In genomic region chr1:167656657-167657056, GRCh38 we compare ENCODE assay signal across 30 cellular contexts. TPM values are rescaled to one million over a fixed set of nuclear protein-coding genes. Genes with fewer than 3 reads are reported as not detected.
DNase-seq lines count a peak whose midpoint lies in the region; ATAC-seq and TF ChIP-seq lines count a peak whose summit lies in the region.
"Had no signal": no experiment of that assay in that cellular context is flagged by ENCODE, and none has a peak within 500 bp of the region (broad histone marks: within the 10 kb centered on the region; RNA-seq: fewer than 3 reads in every experiment).

No MANE protein-coding gene starts in this region.

- no peaks in the 10 kb centered on the region for H3K27me3 Mint-ChIP-seq in CD8-positive, alpha-beta T cell (ENCODE audit: low read depth)
- no peaks in the 10 kb centered on the region for H3K27me3 Mint-ChIP-seq in effector memory CD8-positive, alpha-beta T cell
- H3K27me3 Mint-ChIP-seq: activated CD4-positive, alpha-beta T cell treated with anti-CD3 and anti-CD28 coated beads, Interleukin-2, amount 10 ng/mL, durations not matched to agents 24 days and 14 days; activated CD8-positive, alpha-beta memory T cell treated with anti-CD3 and anti-CD28 coated beads, Interleukin-2, amount 10 ng/mL, durations not matched to agents 7 days and 5 days had no signal

- H3K4me3 Mint-ChIP-seq in CD8-positive, alpha-beta T cell, result no peak overlapping the region
- peak overlapping the region in 1 of 2 donors; percentile 21 for H3K4me3 Mint-ChIP-seq in effector memory CD8-positive, alpha-beta T cell
- no peak overlapping the region for H3K4me3 Mint-ChIP-seq in stimulated activated effector memory CD8-positive, alpha-beta T cell treated with anti-CD3 and anti-CD28 coated beads, Interleukin-12 subunit alpha, Interleukin-12 subunit beta, amount 100 ng/mL, for 72 hours
- H3K4me3 Mint-ChIP-seq: activated CD4-positive, alpha-beta T cell treated with anti-CD3 and anti-CD28 coated beads, Interleukin-2, amount 10 ng/mL, durations not matched to agents 24 days and 14 days; activated CD8-positive, alpha-beta memory T cell treated with anti-CD3 and anti-CD28 coated beads, Interleukin-2, amount 10 ng/mL, durations not matched to agents 7 days and 5 days; activated T-cell treated with anti-CD3 and anti-CD28 coated beads, Interleukin-2, amount 50 U/mL, for 72 hours had no signal

- TF ChIP-seq CTCF in heart left ventricle (IDR thresholded peaks at IDR 0.05), result no peak
- TF ChIP-seq CTCF in CD8-positive, alpha-beta T cell (IDR thresholded peaks at IDR 0.05), result no peak

- TF ChIP-seq POLR2A in heart left ventricle (IDR thresholded peaks at IDR 0.05), result no peak

- H3K4me1 ChIP-seq in heart left ventricle, result peaks cover 18 to 100% (median 98%) of the 10 kb centered on the region in 12 donors
- H3K4me1 ChIP-seq in CD8-positive, alpha-beta T cell (ENCODE audit: insufficient read depth, low read length), result peaks cover 90% of the 10 kb centered on the region

- 91 to 96% (median 93%) methylated on average over 2 of the region's 2 CpGs for WGBS in heart left ventricle, 4 donors

- H3K27me3 ChIP-seq in heart left ventricle, result no peaks in the 10 kb centered on the region
- no peaks in the 10 kb centered on the region for H3K27me3 ChIP-seq in CD8-positive, alpha-beta T cell (ENCODE audit: insufficient read depth, low read length)
- H3K27me3 ChIP-seq: BE2C, gastrocnemius medialis, Peyer's patch, right lobe of liver, spleen, stomach, transverse colon had no signal

- ATAC-seq in heart left ventricle (no peak), Right ventricle myocardium superior (ENCODE audit: poor library complexity) (no peak), GM18502 (IDR thresholded peaks at IDR 0.05; ENCODE audit: poor library complexity, unreplicated experiment) (no peak), GM18909 (IDR thresholded peaks at IDR 0.05; ENCODE audit: poor library complexity, unreplicated experiment) (no peak), HG03045 (IDR thresholded peaks at IDR 0.05; ENCODE audit: unreplicated experiment) (no peak)
- no peak for ATAC-seq in CD8-positive, alpha-beta T cell
- no peak for ATAC-seq in effector memory CD8-positive, alpha-beta T cell (replicated peaks)
- ATAC-seq in stimulated activated effector memory CD8-positive, alpha-beta T cell treated with anti-CD3 and anti-CD28 coated beads, Interleukin-12 subunit alpha, Interleukin-12 subunit beta, amount 100 ng/mL, for 72 hours, result no peak
- ATAC-seq: activated CD8-positive, alpha-beta memory T cell treated with anti-CD3 and anti-CD28 coated beads, Interleukin-2, amount 10 ng/mL, durations not matched to agents 7 days and 5 days; activated T-cell treated with anti-CD3 and anti-CD28 coated beads, Interleukin-2, amount 50 U/mL, for 72 hours; gastrocnemius medialis; right lobe of liver had no signal

- DNase-seq in heart left ventricle, result no peak
- DNase-seq in Right ventricle myocardium superior, result no peak
- no peak for DNase-seq in CD8-positive, alpha-beta T cell
- DNase-seq in effector memory CD8-positive, alpha-beta T cell, result no peak
- no peak for DNase-seq in stimulated activated effector memory CD8-positive, alpha-beta T cell treated with anti-CD3 and anti-CD28 coated beads, Interleukin-12 subunit alpha, Interleukin-12 subunit beta, amount 100 ng/mL, for 72 hours (ENCODE audit: low spot score in 2 of 2)
- DNase-seq: ACHN; activated CD4-positive, alpha-beta T cell treated with anti-CD3 and anti-CD28 coated beads, Interleukin-2, amount 10 ng/mL, durations not matched to agents 24 days and 14 days; activated CD8-positive, alpha-beta memory T cell treated with anti-CD3 and anti-CD28 coated beads, Interleukin-2, amount 10 ng/mL, durations not matched to agents 7 days and 5 days; activated naive CD4-positive, alpha-beta T cell treated with anti-CD3 and anti-CD28 coated beads, Interleukin-2, amount 50 U/mL, for 16 hours; activated T-cell treated with anti-CD3 and anti-CD28 coated beads, Interleukin-2, amount 50 U/mL, for 72 hours; BE2C; DMS79 treated with DMSO at 0.1 percent for 48 hours; gastrocnemius medialis; GDM1; hippocampal formation; IMR-90; NCI-H146; NCI-H2107; Peyer's patch; right lobe of liver; SIG-M5; spleen; stimulated activated CD4-positive, alpha-beta T cell treated with anti-CD3 and anti-CD28 coated beads, Interleukin-2, amount 100 ng/mL, for 24 hours; stomach; SW 1271; transverse colon had no signal

- H3K27ac Mint-ChIP-seq in CD8-positive, alpha-beta T cell, result peak overlapping the region; percentile 86
- peak overlapping the region; percentile 72 to 92 for H3K27ac Mint-ChIP-seq in effector memory CD8-positive, alpha-beta T cell
- H3K27ac Mint-ChIP-seq in stimulated activated effector memory CD8-positive, alpha-beta T cell treated with anti-CD3 and anti-CD28 coated beads, Interleukin-12 subunit alpha, Interleukin-12 subunit beta, amount 100 ng/mL, for 72 hours, result peak overlapping the region; percentile 72
- H3K27ac Mint-ChIP-seq: activated CD4-positive, alpha-beta T cell treated with anti-CD3 and anti-CD28 coated beads, Interleukin-2, amount 10 ng/mL, durations not matched to agents 24 days and 14 days; activated CD8-positive, alpha-beta memory T cell treated with anti-CD3 and anti-CD28 coated beads, Interleukin-2, amount 10 ng/mL, durations not matched to agents 7 days and 5 days had no signal

- intact Hi-C loops in heart left ventricle (cut with DNase I) (no loop called here), Right ventricle myocardium superior (cut with DNase I) (no loop called here)
- intact Hi-C loops in CD8-positive, alpha-beta T cell (cut with DNase I, micrococcal nuclease), result no loop called here

- CTCF ChIA-PET in CD8-positive, alpha-beta T cell (lab: Charles Lee), result interaction anchor here (1.2 to 2.5 kb wide), 5 partner anchors 9 to 56 kb away, joined by 5 to 11 read pairs (median 6); no protein-coding TSS in a partner anchor

- H3K4me3 ChIP-seq in heart left ventricle, result no peak overlapping the region
- no peak overlapping the region for H3K4me3 ChIP-seq in CD8-positive, alpha-beta T cell (ENCODE audit: low read depth, low read length)
- H3K4me3 ChIP-seq: gastrocnemius medialis, HAP-1, Peyer's patch, right lobe of liver, spleen, stomach, transverse colon had no signal

- peaks cover 68% of the 10 kb centered on the region for H3K36me3 Mint-ChIP-seq in CD8-positive, alpha-beta T cell
- peaks cover 44% of the 10 kb centered on the region for H3K36me3 Mint-ChIP-seq in effector memory CD8-positive, alpha-beta T cell (ENCODE audit: insufficient read depth)
- peaks cover 61% of the 10 kb centered on the region for H3K36me3 Mint-ChIP-seq in stimulated activated effector memory CD8-positive, alpha-beta T cell treated with anti-CD3 and anti-CD28 coated beads, Interleukin-12 subunit alpha, Interleukin-12 subunit beta, amount 100 ng/mL, for 72 hours

- peaks cover 92% of the 10 kb centered on the region for H3K4me1 Mint-ChIP-seq in CD8-positive, alpha-beta T cell (ENCODE audit: low read depth)
- H3K4me1 Mint-ChIP-seq in effector memory CD8-positive, alpha-beta T cell (ENCODE audit: low read depth in 2 of 2), result peaks cover 80 to 89% of the 10 kb centered on the region in 2 donors
- H3K4me1 Mint-ChIP-seq in stimulated activated effector memory CD8-positive, alpha-beta T cell treated with anti-CD3 and anti-CD28 coated beads, Interleukin-12 subunit alpha, Interleukin-12 subunit beta, amount 100 ng/mL, for 72 hours, result peaks cover 74% of the 10 kb centered on the region

- no peaks in the 10 kb centered on the region for H3K9me3 Mint-ChIP-seq in CD8-positive, alpha-beta T cell
- H3K9me3 Mint-ChIP-seq in effector memory CD8-positive, alpha-beta T cell, result no peaks in the 10 kb centered on the region
- H3K9me3 Mint-ChIP-seq in stimulated activated effector memory CD8-positive, alpha-beta T cell treated with anti-CD3 and anti-CD28 coated beads, Interleukin-12 subunit alpha, Interleukin-12 subunit beta, amount 100 ng/mL, for 72 hours, result no peaks in the 10 kb centered on the region
- H3K9me3 Mint-ChIP-seq: activated CD4-positive, alpha-beta T cell treated with anti-CD3 and anti-CD28 coated beads, Interleukin-2, amount 10 ng/mL, durations not matched to agents 24 days and 14 days; activated T-cell treated with anti-CD3 and anti-CD28 coated beads, Interleukin-2, amount 50 U/mL, for 72 hours had no signal

- no peaks in the 10 kb centered on the region for H3K9me3 ChIP-seq in heart left ventricle
- H3K9me3 ChIP-seq in CD8-positive, alpha-beta T cell (ENCODE audit: low read length), result no peaks in the 10 kb centered on the region
- H3K9me3 ChIP-seq: BE2C, gastrocnemius medialis, HAP-1, Peyer's patch, right lobe of liver, spleen, stomach, transverse colon had no signal

- POLR2A ChIA-PET in CD8-positive, alpha-beta T cell (lab: Charles Lee), result interaction anchor here (1.3 kb wide), 1 partner anchor 20 kb away, joined by 3 read pairs; no protein-coding TSS in a partner anchor

- peak overlapping the region in 7 of 12 donors; percentile 1 to 81 (median 80) for H3K27ac ChIP-seq in heart left ventricle
- H3K27ac ChIP-seq in CD8-positive, alpha-beta T cell (ENCODE audit: low read depth, low read length), result no peak overlapping the region
- H3K27ac ChIP-seq: right lobe of liver had no signal

- peaks cover 0 to 12% (median 0%) of the 10 kb centered on the region in 9 donors for H3K36me3 ChIP-seq in heart left ventricle
- H3K36me3 ChIP-seq in CD8-positive, alpha-beta T cell (ENCODE audit: insufficient read depth, low read length), result peaks cover 14% of the 10 kb centered on the region
- H3K36me3 ChIP-seq: BE2C, gastrocnemius medialis, HAP-1, Peyer's patch, right lobe of liver, stomach, transverse colon had no signal

RNA-seq across cellular contexts. Expression of gene RCSD1, which starts 26.6 kb away (rescaled TPM):
- total RNA-seq in heart left ventricle, result 10 to 100 TPM; 25.0 to 51.5 (median 38.1) TPM
- polyA plus RNA-seq in heart left ventricle, result 10 to 100 TPM; 14.1 to 14.2 TPM
- 42.9 TPM for total RNA-seq in Right ventricle myocardium superior
- total RNA-seq in CD8-positive, alpha-beta T cell, result 10 to 100 TPM; 42.4 to 44.3 TPM
- total RNA-seq: IMR-90 had no signal
